Comparison of ENCODE assay signal across 7 cellular contexts in the genomic region with DNA sequence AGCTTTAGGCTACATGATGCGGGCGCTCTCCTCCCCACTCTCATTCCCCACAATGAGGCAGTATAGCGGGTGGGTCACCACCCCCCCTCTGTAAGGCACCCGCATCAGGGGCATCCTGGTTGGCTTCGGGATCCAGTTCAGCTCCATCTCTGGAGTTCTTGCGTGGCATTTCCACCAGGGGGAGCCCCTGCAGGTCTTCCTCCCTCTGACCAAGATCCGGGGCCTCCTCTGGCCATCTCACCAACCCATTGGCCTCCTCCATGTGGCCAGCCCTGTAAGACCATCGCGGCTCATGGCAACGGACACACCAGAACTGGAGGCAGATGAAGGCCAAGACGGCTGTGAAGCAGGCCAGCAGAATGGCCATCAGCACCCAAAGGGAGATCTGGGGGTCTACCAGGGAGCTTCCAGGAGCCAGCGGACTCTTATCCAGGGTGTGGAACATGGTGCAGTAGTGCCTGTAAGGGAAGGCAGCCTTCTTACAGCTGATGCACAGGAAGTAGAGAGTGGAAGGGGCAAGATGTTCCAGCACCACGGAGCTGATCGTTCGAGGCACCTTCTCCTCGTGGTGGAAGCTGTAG.
A peak's percentile ranks its signal among the peaks of the same experiment; 100 is the strongest.
DNase-seq lines count a peak whose midpoint lies in the region; ATAC-seq and TF ChIP-seq lines count a peak whose summit lies in the region.

No MANE protein-coding gene starts in this region.

- peaks cover 18% of the 10 kb centered on the region for H3K4me1 ChIP-seq in left ventricle myocardium inferior

- H3K4me3 ChIP-seq in left ventricle myocardium inferior = no peak overlapping the region

- peaks cover 100% of the 10 kb centered on the region for H3K36me3 Mint-ChIP-seq in activated T-cell treated with anti-CD3 and anti-CD28 coated beads, Interleukin-2, amount 50 U/mL, for 24 hours (ENCODE audit: low read depth)

- no peak overlapping the region for H3K27ac ChIP-seq in left ventricle myocardium inferior (replicated peaks)

- TF ChIP-seq EP300 in Ishikawa (IDR thresholded peaks at IDR 0.05; ENCODE audit: borderline replicate concordance) = no peak

- no peaks in the 10 kb centered on the region for H3K27me3 ChIP-seq in left ventricle myocardium inferior (ENCODE audit: low read depth)

- DNase-seq in ELR (ENCODE audit: low read depth) (peak; percentile 67), left ventricle myocardium inferior (no peak), NCI-H1930 (lab: John Stamatoyannopoulos, UW) (no peak)
- peak; percentile 65 for DNase-seq in activated T-cell treated with anti-CD3 and anti-CD28 coated beads, Interleukin-2, amount 50 U/mL, for 24 hours
- DNase-seq in stimulated activated naive CD4-positive, alpha-beta T cell treated with Interleukin-2 at 50 U/mL for 16 hours (lab: John Stamatoyannopoulos, UW) = peak; percentile 3

- H3K36me3 ChIP-seq in left ventricle myocardium inferior = peaks cover 36% of the 10 kb centered on the region

- no peaks in the 10 kb centered on the region for H3K9me3 Mint-ChIP-seq in activated T-cell treated with anti-CD3 and anti-CD28 coated beads, Interleukin-2, amount 50 U/mL, for 24 hours

- H3K4me1 Mint-ChIP-seq in activated T-cell treated with anti-CD3 and anti-CD28 coated beads, Interleukin-2, amount 50 U/mL, for 24 hours (ENCODE audit: low read depth) = peaks cover 55% of the 10 kb centered on the region

- intact Hi-C loops in left ventricle myocardium inferior (cut with micrococcal nuclease) = no loop called here

- peak; percentile 51 for TF ChIP-seq RAD21 in Ishikawa (IDR thresholded peaks at IDR 0.05; ENCODE audit: low read depth)

- no peaks in the 10 kb centered on the region for H3K27me3 Mint-ChIP-seq in activated T-cell treated with anti-CD3 and anti-CD28 coated beads, Interleukin-2, amount 50 U/mL, for 24 hours

- no peak overlapping the region for H3K4me3 Mint-ChIP-seq in activated T-cell treated with anti-CD3 and anti-CD28 coated beads, Interleukin-2, amount 50 U/mL, for 24 hours

- H3K27ac Mint-ChIP-seq in activated T-cell treated with anti-CD3 and anti-CD28 coated beads, Interleukin-2, amount 50 U/mL, for 24 hours = peak overlapping the region; percentile 93

- TF ChIP-seq CTCF in left ventricle myocardium inferior (IDR thresholded peaks at IDR 0.05; ENCODE audit: borderline replicate concordance) = peak; percentile 44

- H3K9me3 ChIP-seq in left ventricle myocardium inferior (replicated peaks) = no peaks in the 10 kb centered on the region

- no peak for ATAC-seq in GM18861 (IDR thresholded peaks at IDR 0.05; ENCODE audit: unreplicated experiment)

TF ChIP-seq in Ishikawa, 13 proteins besides CTCF, POLR2A, EP300 and RAD21:
- TF ChIP-seq TEAD4 (IDR thresholded peaks at IDR 0.05) (no peak), CEBPB (IDR thresholded peaks at IDR 0.05) (no peak), FOXM1 (IDR thresholded peaks at IDR 0.05; ENCODE audit: borderline replicate concordance, low read depth) (no peak), TCF12 (IDR thresholded peaks at IDR 0.05; ENCODE audit: low read depth) (no peak), ZBTB7A (IDR thresholded peaks at IDR 0.05; ENCODE audit: low read depth) (no peak), NFIC (IDR thresholded peaks at IDR 0.05) (no peak)
- TF ChIP-seq, protein P1, sequence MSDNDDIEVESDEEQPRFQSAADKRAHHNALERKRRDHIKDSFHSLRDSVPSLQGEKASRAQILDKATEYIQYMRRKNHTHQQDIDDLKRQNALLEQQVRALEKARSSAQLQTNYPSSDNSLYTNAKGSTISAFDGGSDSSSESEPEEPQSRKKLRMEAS (IDR thresholded peaks at IDR 0.05) = no peak
- TF ChIP-seq, protein P2, sequence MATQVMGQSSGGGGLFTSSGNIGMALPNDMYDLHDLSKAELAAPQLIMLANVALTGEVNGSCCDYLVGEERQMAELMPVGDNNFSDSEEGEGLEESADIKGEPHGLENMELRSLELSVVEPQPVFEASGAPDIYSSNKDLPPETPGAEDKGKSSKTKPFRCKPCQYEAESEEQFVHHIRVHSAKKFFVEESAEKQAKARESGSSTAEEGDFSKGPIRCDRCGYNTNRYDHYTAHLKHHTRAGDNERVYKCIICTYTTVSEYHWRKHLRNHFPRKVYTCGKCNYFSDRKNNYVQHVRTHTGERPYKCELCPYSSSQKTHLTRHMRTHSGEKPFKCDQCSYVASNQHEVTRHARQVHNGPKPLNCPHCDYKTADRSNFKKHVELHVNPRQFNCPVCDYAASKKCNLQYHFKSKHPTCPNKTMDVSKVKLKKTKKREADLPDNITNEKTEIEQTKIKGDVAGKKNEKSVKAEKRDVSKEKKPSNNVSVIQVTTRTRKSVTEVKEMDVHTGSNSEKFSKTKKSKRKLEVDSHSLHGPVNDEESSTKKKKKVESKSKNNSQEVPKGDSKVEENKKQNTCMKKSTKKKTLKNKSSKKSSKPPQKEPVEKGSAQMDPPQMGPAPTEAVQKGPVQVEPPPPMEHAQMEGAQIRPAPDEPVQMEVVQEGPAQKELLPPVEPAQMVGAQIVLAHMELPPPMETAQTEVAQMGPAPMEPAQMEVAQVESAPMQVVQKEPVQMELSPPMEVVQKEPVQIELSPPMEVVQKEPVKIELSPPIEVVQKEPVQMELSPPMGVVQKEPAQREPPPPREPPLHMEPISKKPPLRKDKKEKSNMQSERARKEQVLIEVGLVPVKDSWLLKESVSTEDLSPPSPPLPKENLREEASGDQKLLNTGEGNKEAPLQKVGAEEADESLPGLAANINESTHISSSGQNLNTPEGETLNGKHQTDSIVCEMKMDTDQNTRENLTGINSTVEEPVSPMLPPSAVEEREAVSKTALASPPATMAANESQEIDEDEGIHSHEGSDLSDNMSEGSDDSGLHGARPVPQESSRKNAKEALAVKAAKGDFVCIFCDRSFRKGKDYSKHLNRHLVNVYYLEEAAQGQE (IDR thresholded peaks at IDR 0.05; ENCODE audit: low read depth) = no peak
- TF ChIP-seq, protein P3, sequence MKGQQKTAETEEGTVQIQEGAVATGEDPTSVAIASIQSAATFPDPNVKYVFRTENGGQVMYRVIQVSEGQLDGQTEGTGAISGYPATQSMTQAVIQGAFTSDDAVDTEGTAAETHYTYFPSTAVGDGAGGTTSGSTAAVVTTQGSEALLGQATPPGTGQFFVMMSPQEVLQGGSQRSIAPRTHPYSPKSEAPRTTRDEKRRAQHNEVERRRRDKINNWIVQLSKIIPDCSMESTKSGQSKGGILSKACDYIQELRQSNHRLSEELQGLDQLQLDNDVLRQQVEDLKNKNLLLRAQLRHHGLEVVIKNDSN (IDR thresholded peaks at IDR 0.05) = no peak
TF ChIP-seq in Ishikawa: peak in this region for 0.

Comparison
In these comparisons a context has a peak if more than half of its experiments do, and no peak if none do; other contexts are left out.
1. DNase-seq: peak in ELR (single experiment), activated T-cell treated with anti-CD3 and anti-CD28 coated beads, Interleukin-2, amount 50 U/mL, for 24 hours (single experiment) and stimulated activated naive CD4-positive, alpha-beta T cell treated with Interleukin-2 at 50 U/mL for 16 hours (single experiment); none in left ventricle myocardium inferior (single experiment) and NCI-H1930 (0 of 2).